16 cellular contexts compared by ENCODE assay signal in genomic region chr11:92827132-92827531, GRCh38.
"Had no signal": no experiment of that assay in that cellular context is flagged by ENCODE, and none has a peak within 500 bp of the region (broad histone marks: within the 10 kb centered on the region; RNA-seq: fewer than 3 reads in every experiment).

No MANE protein-coding gene starts in this region.

- H3K27ac ChIP-seq: epithelial cell of prostate, gastrocnemius medialis, heart left ventricle had no signal

- H3K4me3 Mint-ChIP-seq: activated naive CD8-positive, alpha-beta T cell treated with anti-CD3 and anti-CD28 coated beads, Interleukin-2, amount 10 ng/mL, durations not matched to agents 7 days and 5 days; activated T-helper 1 cell treated with anti-CD3 and anti-CD28 coated beads, Interleukin-12 subunit alpha, Interleukin-12 subunit beta, Interleukin-2, Interleukin-4 antibody, amounts not matched to agents 30 ng/mL and 10 ng/mL and 1 ng/mL, durations not matched to agents 14 hours and 24 hours and 36 hours; immature natural killer cell; naive B cell; stimulated activated naive B cell treated with anti-CD40 and anti-IgM and Interleukin-4, amounts not matched to agents 10 μg/mL and 1 μg/mL and 100 μg/mL, for 72 hours had no signal

- H3K9me3 Mint-ChIP-seq: activated T-helper 1 cell treated with anti-CD3 and anti-CD28 coated beads, Interleukin-12 subunit alpha, Interleukin-12 subunit beta, Interleukin-2, Interleukin-4 antibody, amounts not matched to agents 30 ng/mL and 10 ng/mL and 1 ng/mL, durations not matched to agents 14 hours and 24 hours and 36 hours had no signal

- H3K36me3 Mint-ChIP-seq: activated naive CD8-positive, alpha-beta T cell treated with anti-CD3 and anti-CD28 coated beads, Interleukin-2, amount 10 ng/mL, durations not matched to agents 7 days and 5 days; immature natural killer cell; naive B cell; stimulated activated naive B cell treated with anti-CD40 and anti-IgM and Interleukin-4, amounts not matched to agents 10 μg/mL and 1 μg/mL and 100 μg/mL, for 72 hours had no signal

- H3K27ac Mint-ChIP-seq: activated naive CD8-positive, alpha-beta T cell treated with anti-CD3 and anti-CD28 coated beads, Interleukin-2, amount 10 ng/mL, durations not matched to agents 7 days and 5 days; activated T-helper 1 cell treated with anti-CD3 and anti-CD28 coated beads, Interleukin-12 subunit alpha, Interleukin-12 subunit beta, Interleukin-2, Interleukin-4 antibody, amounts not matched to agents 30 ng/mL and 10 ng/mL and 1 ng/mL, durations not matched to agents 14 hours and 24 hours and 36 hours; immature natural killer cell; naive B cell; stimulated activated naive B cell treated with anti-CD40 and anti-IgM and Interleukin-4, amounts not matched to agents 10 μg/mL and 1 μg/mL and 100 μg/mL, for 72 hours had no signal

- H3K4me1 Mint-ChIP-seq: immature natural killer cell; naive B cell; stimulated activated naive B cell treated with anti-CD40 and anti-IgM and Interleukin-4, amounts not matched to agents 10 μg/mL and 1 μg/mL and 100 μg/mL, for 72 hours had no signal

- ATAC-seq: activated CD4-positive, CD25-positive, alpha-beta regulatory T cell treated with anti-CD3 and anti-CD28 coated beads, Interleukin-2, amount 50 U/mL, for 24 hours; gastrocnemius medialis; heart left ventricle; left cardiac atrium; stimulated activated naive B cell treated with anti-CD40 and anti-IgM and Interleukin-4, amounts not matched to agents 10 μg/mL and 1 μg/mL and 100 μg/mL, for 72 hours had no signal

- H3K27me3 Mint-ChIP-seq: stimulated activated naive B cell treated with anti-CD40 and anti-IgM and Interleukin-4, amounts not matched to agents 10 μg/mL and 1 μg/mL and 100 μg/mL, for 72 hours had no signal

- FAIRE-seq: bronchial epithelial cell had no signal

- DNase-seq: activated CD4-positive, alpha-beta T cell treated with anti-CD3 and anti-CD28 coated beads, Interleukin-2, amount 50 U/mL, for 1 hour; activated naive CD8-positive, alpha-beta T cell treated with anti-CD3 and anti-CD28 coated beads, Interleukin-2, amount 10 ng/mL, durations not matched to agents 7 days and 5 days; dermis blood vessel endothelial cell; gastrocnemius medialis; heart left ventricle; immature natural killer cell; left cardiac atrium; naive B cell; stimulated activated CD4-positive, alpha-beta T cell treated with anti-CD3 and anti-CD28 coated beads, Interleukin-2, amount 100 ng/mL, for 48 hours; stimulated activated naive B cell treated with anti-CD40 and anti-IgM and Interleukin-4, amounts not matched to agents 10 μg/mL and 1 μg/mL and 100 μg/mL, for 72 hours; T-helper 9 cell; trophoblast cell had no signal
